In the genomic region with DNA sequence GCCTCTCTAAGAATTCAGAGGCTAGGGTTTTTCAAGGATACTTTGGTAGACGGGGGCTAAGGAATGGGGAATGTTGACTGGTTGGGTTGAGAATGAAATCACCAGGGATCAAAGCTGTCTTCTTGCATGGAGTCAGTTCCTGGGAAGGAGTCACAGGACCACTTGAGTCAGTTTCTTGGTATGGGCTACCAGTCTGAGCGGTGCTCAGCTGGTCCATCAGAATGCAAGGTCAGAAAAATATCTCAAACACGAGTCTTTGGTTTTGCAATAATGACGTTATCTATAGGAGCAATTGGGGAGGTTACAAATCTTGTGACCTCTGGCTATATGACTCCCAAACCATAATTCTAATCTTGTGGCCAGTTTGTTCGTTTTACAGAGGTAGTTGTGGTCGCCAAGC, we compare ENCODE assay signal across 20 cellular contexts. TPM values are rescaled to one million over a fixed set of nuclear protein-coding genes. Genes with fewer than 3 reads are reported as not detected.
"Had no signal": no experiment of that assay in that cellular context is flagged by ENCODE, and none has a peak within 500 bp of the region (broad histone marks: within the 10 kb centered on the region; RNA-seq: fewer than 3 reads in every experiment).

No MANE protein-coding gene starts in this region.

- H3K36me3 ChIP-seq: ascending aorta, spleen, WERI-Rb-1 had no signal

- H3K36me3 Mint-ChIP-seq: immature natural killer cell, type B pancreatic cell had no signal

- H3K27ac Mint-ChIP-seq: activated CD8-positive, alpha-beta T cell treated with anti-CD3 and anti-CD28 coated beads, Interleukin-2, amount 10 ng/mL, durations not matched to agents 7 days and 5 days; immature natural killer cell; naive thymus-derived CD4-positive, alpha-beta T cell; progenitor cell of endocrine pancreas; type B pancreatic cell had no signal

- H3K4me3 ChIP-seq: ascending aorta, spleen had no signal

- H3K4me1 ChIP-seq: ascending aorta, spleen had no signal

- H3K4me3 Mint-ChIP-seq: activated CD8-positive, alpha-beta T cell treated with anti-CD3 and anti-CD28 coated beads, Interleukin-2, amount 10 ng/mL, durations not matched to agents 7 days and 5 days; immature natural killer cell; naive thymus-derived CD4-positive, alpha-beta T cell; type B pancreatic cell had no signal

- H3K4me1 Mint-ChIP-seq: immature natural killer cell had no signal

- DNase-seq: activated CD4-positive, alpha-beta T cell treated with anti-CD3 and anti-CD28 coated beads for 48 hours; activated CD8-positive, alpha-beta memory T cell treated with anti-CD3 and anti-CD28 coated beads, Interleukin-2, amount 50 U/mL, for 48 hours; activated CD8-positive, alpha-beta T cell treated with anti-CD3 and anti-CD28 coated beads, Interleukin-2, amount 10 ng/mL, durations not matched to agents 7 days and 5 days; central memory CD4-positive, alpha-beta T cell; cortex of kidney; effector CD8-positive, alpha-beta T cell; immature natural killer cell; left colon; naive thymus-derived CD4-positive, alpha-beta T cell; right cardiac atrium; spleen; stimulated activated CD4-positive, alpha-beta T cell treated with anti-CD3 and anti-CD28 coated beads, Interleukin-1b, Interleukin-23, amount 100 ng/mL, for 48 hours; stimulated activated naive CD4-positive, alpha-beta T cell; substantia nigra; T-helper 9 cell; WERI-Rb-1 had no signal

- H3K27me3 ChIP-seq: ascending aorta had no signal

- H3K27ac ChIP-seq: ascending aorta, spleen, WERI-Rb-1 had no signal

- H3K9me3 ChIP-seq: ascending aorta had no signal

- ATAC-seq: activated CD8-positive, alpha-beta T cell treated with anti-CD3 and anti-CD28 coated beads, Interleukin-2, amount 10 ng/mL, durations not matched to agents 7 days and 5 days; left colon; naive thymus-derived CD4-positive, alpha-beta T cell; right cardiac atrium had no signal

- H3K27me3 Mint-ChIP-seq: progenitor cell of endocrine pancreas had no signal

RNA-seq across cellular contexts. Expression of gene CHD9NB, which starts 18.4 kb away (rescaled TPM):
- total RNA-seq: mononuclear cell had no signal
- polyA plus RNA-seq: immature natural killer cell; naive thymus-derived CD4-positive, alpha-beta T cell had no signal
